ENCODE assay signal across 1 cellular context in the genomic region with DNA sequence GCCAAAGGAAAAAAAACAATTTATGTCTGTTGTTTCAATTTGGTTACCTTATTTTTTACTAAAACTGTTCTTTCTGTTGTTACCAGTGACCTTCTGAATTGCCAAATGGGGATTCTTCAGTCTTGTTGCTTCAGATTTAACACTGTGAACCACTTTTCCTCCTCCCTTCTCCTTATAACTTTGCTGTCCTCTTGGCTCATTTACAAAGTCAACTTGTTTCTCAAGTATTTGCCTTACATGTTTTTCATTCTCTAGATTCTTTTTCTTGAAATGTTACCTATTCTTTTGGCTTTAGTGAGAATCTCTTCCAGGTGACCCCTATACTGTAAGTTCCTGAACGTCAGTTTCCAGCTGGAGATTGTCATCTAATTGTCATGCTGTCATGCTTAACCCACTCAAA.
TF ChIP-seq lines count a peak whose summit lies in the region.

No MANE protein-coding gene starts in this region.

TF ChIP-seq in WTC11, 78 proteins besides CTCF, POLR2A, EP300 and RAD21 (continued from another document):
- TF ChIP-seq, protein P1, sequence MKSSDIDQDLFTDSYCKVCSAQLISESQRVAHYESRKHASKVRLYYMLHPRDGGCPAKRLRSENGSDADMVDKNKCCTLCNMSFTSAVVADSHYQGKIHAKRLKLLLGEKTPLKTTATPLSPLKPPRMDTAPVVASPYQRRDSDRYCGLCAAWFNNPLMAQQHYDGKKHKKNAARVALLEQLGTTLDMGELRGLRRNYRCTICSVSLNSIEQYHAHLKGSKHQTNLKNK (CRISPR knock-in tag; IDR thresholded peaks at IDR 0.05), result no peak
- no peak for TF ChIP-seq ZNF121 (CRISPR knock-in tag; IDR thresholded peaks at IDR 0.05)
- TF ChIP-seq, protein P2, sequence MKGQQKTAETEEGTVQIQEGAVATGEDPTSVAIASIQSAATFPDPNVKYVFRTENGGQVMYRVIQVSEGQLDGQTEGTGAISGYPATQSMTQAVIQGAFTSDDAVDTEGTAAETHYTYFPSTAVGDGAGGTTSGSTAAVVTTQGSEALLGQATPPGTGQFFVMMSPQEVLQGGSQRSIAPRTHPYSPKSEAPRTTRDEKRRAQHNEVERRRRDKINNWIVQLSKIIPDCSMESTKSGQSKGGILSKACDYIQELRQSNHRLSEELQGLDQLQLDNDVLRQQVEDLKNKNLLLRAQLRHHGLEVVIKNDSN (CRISPR knock-in tag; IDR thresholded peaks at IDR 0.05), result no peak
